Comparison of ENCODE assay signal across 10 cellular contexts in the genomic region with DNA sequence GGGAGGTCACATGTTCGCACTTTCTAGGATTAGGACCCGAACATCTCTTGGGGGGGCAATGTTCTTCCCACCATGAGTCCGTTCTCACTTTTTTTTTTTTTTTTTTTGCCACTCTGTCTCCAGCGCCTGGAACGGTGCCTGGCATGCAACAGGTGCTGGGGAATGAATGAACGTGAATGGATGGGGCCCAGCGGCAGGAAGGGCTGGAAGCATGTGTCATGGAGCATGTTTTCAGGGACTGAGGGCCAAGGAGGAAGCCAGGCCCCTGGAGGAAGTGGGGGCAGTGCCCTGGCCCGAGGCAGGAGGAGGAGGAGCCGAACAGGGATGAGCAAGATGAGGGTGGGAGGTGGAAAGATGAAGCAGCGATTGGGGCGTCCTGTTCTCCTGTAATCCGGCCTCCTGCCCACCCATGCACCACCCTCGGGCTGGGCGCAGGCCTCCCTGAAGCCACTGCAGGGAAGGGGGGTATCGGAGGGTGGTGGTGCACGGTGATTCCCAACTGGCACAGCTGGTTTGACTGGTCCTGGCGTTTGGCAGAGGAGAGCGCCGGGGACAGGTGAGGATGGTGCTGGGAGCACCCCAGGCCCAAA. TPM values are rescaled to one million over a fixed set of nuclear protein-coding genes. Genes with fewer than 3 reads are reported as not detected.
A peak's percentile ranks its signal among the peaks of the same experiment; 100 is the strongest.
DNase-seq lines count a peak whose midpoint lies in the region; ATAC-seq and TF ChIP-seq lines count a peak whose summit lies in the region.
"Had no signal": no experiment of that assay in that cellular context is flagged by ENCODE, and none has a peak within 500 bp of the region (broad histone marks: within the 10 kb centered on the region; RNA-seq: fewer than 3 reads in every experiment).

No MANE protein-coding gene starts in this region.

- no peaks in the 10 kb centered on the region for H3K9me3 ChIP-seq in endodermal cell (ENCODE audit: control insufficient read depth, low read length)
- H3K9me3 ChIP-seq in parathyroid adenoma (ENCODE audit: control insufficient read depth, low read length) = no peaks in the 10 kb centered on the region

- ATAC-seq in HG03196 (IDR thresholded peaks at IDR 0.05; ENCODE audit: unreplicated experiment) = no peak
- no peak for ATAC-seq in HG02642 (IDR thresholded peaks at IDR 0.05; ENCODE audit: poor library complexity, unreplicated experiment)

- H3K27me3 ChIP-seq in endodermal cell (ENCODE audit: control insufficient read depth, insufficient read depth, low read length, poor library complexity, severe bottlenecking) (no peaks in the 10 kb centered on the region), parathyroid adenoma (ENCODE audit: control insufficient read depth, insufficient read depth, low read length) (no peaks in the 10 kb centered on the region)

- no peak overlapping the region for H3K4me3 Mint-ChIP-seq in endodermal cell
- H3K4me3 Mint-ChIP-seq: activated naive CD8-positive, alpha-beta T cell had no signal

- TF ChIP-seq CTCF in endodermal cell (conservative IDR thresholded peaks at IDR 0.05) (no peak), parathyroid adenoma (IDR thresholded peaks at IDR 0.05) (no peak)

- DNase-seq in EL (peak; percentile 87), NCI-H2196 (lab: John Stamatoyannopoulos, UW; ENCODE audit: unreplicated experiment) (peak; percentile 72), endodermal cell (peak; percentile 68), C1 segment of cervical spinal cord (lab: John Stamatoyannopoulos, UW) (no peak), NCI-H526 treated with DMSO at 0.1 percent for 48 hours (lab: John Stamatoyannopoulos, UW) (no peak)
- DNase-seq: SHP77 treated with DMSO at 0.1 percent for 48 hours had no signal

- H3K27ac Mint-ChIP-seq in endodermal cell = no peak overlapping the region
- H3K27ac Mint-ChIP-seq: activated naive CD8-positive, alpha-beta T cell had no signal

- H3K36me3 ChIP-seq in endodermal cell (ENCODE audit: control insufficient read depth, insufficient read depth, low read length) = no peaks in the 10 kb centered on the region
- no peaks in the 10 kb centered on the region for H3K36me3 ChIP-seq in parathyroid adenoma (ENCODE audit: control insufficient read depth, insufficient read depth, low read length)

- no peaks in the 10 kb centered on the region for H3K4me1 ChIP-seq in endodermal cell (ENCODE audit: control insufficient read depth, insufficient read depth, low read length)
- peaks cover 2% of the 10 kb centered on the region for H3K4me1 ChIP-seq in parathyroid adenoma

- H3K9me3 Mint-ChIP-seq in endodermal cell = no peaks in the 10 kb centered on the region

- no peaks in the 10 kb centered on the region for H3K36me3 Mint-ChIP-seq in endodermal cell (ENCODE audit: low read depth)
- H3K36me3 Mint-ChIP-seq: activated naive CD8-positive, alpha-beta T cell had no signal

- WGBS in endodermal cell (ENCODE audit: insufficient coverage in 1 of 2, insufficient read length in 1 of 2), 2 experiments = 75 to 90% methylated on average over 2 to 19 of the region's 19 CpGs

- H2AFZ ChIP-seq in parathyroid adenoma = peak overlapping the region; percentile 57

- H3K79me2 ChIP-seq in parathyroid adenoma = no peaks in the 10 kb centered on the region

- no peak overlapping the region for H3K27ac ChIP-seq in endodermal cell (ENCODE audit: low read depth, low read length)
- no peak overlapping the region for H3K27ac ChIP-seq in parathyroid adenoma

- H3K9ac ChIP-seq in endodermal cell (ENCODE audit: extremely low read depth, low read length, poor library complexity, severe bottlenecking) (no peak overlapping the region), parathyroid adenoma (no peak overlapping the region)

- H3K4me3 ChIP-seq in endodermal cell (ENCODE audit: low read length) = no peak overlapping the region
- no peak overlapping the region for H3K4me3 ChIP-seq in parathyroid adenoma (ENCODE audit: low read depth, low read length)

- H3K4me1 Mint-ChIP-seq in endodermal cell = no peaks in the 10 kb centered on the region

- H3K27me3 Mint-ChIP-seq in endodermal cell (ENCODE audit: insufficient read depth) = no peaks in the 10 kb centered on the region
- H3K27me3 Mint-ChIP-seq: activated naive CD8-positive, alpha-beta T cell had no signal

- H3K4me2 ChIP-seq in parathyroid adenoma (ENCODE audit: low read length) = peak overlapping the region; percentile 65

RNA-seq across cellular contexts. Expression of a gene that starts 8.8 kb away (rescaled TPM):
- total RNA-seq in endodermal cell = 1 to 10 TPM in 1 of 2 donors, under 1 TPM in 1; 0.35 to 2.4 TPM
- polyA plus RNA-seq in endodermal cell (2013, experiment 1 of 2) = 0.18 TPM
- 0.29 TPM for polyA plus RNA-seq in endodermal cell (2013, experiment 2 of 2)

RNA-seq across cellular contexts. Expression of a gene that starts 31.6 kb away (rescaled TPM):
- total RNA-seq in endodermal cell = 10 to 100 TPM; 11.1 to 14.5 TPM
- polyA plus RNA-seq in endodermal cell (2013, experiment 1 of 2) = 9.3 TPM
- 7.6 TPM for polyA plus RNA-seq in endodermal cell (2013, experiment 2 of 2)

Comparison
In these comparisons a context has a peak if more than half of its experiments do, and no peak if none do; other contexts are left out.
1. DNase-seq: peak in EL (single experiment), NCI-H2196 (single experiment) and endodermal cell (single experiment); none in C1 segment of cervical spinal cord (0 of 14) and NCI-H526 treated with DMSO at 0.1 percent for 48 hours (single experiment).